ENCODE assay signal across 1 cellular context in the genomic region with DNA sequence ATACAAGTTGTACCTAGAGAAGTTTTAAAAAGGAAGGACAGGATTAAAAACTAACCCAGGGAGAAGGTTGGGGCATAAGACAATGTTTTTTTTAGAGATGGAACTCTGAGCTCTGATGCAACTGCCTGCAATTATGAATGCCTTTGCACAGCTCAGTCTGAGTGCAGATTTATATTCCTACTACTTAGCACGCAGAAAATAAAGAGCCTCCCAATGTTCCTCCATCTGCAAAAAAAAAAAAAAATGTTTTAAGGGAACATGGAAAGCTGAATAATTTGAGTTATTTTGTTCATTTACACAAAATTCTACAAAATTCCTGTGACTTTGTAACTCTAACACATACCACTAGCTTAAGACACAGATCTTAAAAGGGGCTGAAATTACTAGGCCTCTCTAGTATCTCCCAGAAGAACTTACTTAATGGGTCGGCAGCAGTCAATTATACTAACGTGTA.
TF ChIP-seq lines count a peak whose summit lies in the region.

No MANE protein-coding gene starts in this region.

TF ChIP-seq in K562, 482 proteins besides CTCF, POLR2A, EP300 and RAD21 (continued from another document and continues in another):
- TF ChIP-seq, protein P1, sequence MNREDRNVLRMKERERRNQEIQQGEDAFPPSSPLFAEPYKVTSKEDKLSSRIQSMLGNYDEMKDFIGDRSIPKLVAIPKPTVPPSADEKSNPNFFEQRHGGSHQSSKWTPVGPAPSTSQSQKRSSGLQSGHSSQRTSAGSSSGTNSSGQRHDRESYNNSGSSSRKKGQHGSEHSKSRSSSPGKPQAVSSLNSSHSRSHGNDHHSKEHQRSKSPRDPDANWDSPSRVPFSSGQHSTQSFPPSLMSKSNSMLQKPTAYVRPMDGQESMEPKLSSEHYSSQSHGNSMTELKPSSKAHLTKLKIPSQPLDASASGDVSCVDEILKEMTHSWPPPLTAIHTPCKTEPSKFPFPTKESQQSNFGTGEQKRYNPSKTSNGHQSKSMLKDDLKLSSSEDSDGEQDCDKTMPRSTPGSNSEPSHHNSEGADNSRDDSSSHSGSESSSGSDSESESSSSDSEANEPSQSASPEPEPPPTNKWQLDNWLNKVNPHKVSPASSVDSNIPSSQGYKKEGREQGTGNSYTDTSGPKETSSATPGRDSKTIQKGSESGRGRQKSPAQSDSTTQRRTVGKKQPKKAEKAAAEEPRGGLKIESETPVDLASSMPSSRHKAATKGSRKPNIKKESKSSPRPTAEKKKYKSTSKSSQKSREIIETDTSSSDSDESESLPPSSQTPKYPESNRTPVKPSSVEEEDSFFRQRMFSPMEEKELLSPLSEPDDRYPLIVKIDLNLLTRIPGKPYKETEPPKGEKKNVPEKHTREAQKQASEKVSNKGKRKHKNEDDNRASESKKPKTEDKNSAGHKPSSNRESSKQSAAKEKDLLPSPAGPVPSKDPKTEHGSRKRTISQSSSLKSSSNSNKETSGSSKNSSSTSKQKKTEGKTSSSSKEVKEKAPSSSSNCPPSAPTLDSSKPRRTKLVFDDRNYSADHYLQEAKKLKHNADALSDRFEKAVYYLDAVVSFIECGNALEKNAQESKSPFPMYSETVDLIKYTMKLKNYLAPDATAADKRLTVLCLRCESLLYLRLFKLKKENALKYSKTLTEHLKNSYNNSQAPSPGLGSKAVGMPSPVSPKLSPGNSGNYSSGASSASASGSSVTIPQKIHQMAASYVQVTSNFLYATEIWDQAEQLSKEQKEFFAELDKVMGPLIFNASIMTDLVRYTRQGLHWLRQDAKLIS (CRISPR knock-in tag; IDR thresholded peaks at IDR 0.05), result no peak
- TF ChIP-seq, protein P2, sequence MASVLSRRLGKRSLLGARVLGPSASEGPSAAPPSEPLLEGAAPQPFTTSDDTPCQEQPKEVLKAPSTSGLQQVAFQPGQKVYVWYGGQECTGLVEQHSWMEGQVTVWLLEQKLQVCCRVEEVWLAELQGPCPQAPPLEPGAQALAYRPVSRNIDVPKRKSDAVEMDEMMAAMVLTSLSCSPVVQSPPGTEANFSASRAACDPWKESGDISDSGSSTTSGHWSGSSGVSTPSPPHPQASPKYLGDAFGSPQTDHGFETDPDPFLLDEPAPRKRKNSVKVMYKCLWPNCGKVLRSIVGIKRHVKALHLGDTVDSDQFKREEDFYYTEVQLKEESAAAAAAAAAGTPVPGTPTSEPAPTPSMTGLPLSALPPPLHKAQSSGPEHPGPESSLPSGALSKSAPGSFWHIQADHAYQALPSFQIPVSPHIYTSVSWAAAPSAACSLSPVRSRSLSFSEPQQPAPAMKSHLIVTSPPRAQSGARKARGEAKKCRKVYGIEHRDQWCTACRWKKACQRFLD (CRISPR knock-in tag; IDR thresholded peaks at IDR 0.05), result no peak; the same call in 1 of the 2 replicates
- peak; percentile 57; the same call in 1 of the 2 replicates for TF ChIP-seq PTTG1 (tag; IDR thresholded peaks at IDR 0.05; ENCODE audit: low read depth)
- TF ChIP-seq RBM17 (IDR thresholded peaks at IDR 0.05; ENCODE audit: borderline replicate concordance, low read depth, low read length), result no peak
- TF ChIP-seq DDX20 (tag; IDR thresholded peaks at IDR 0.05; ENCODE audit: low read depth), result peak; percentile 77; the same call in 1 of the 2 replicates
- TF ChIP-seq ZNF224 (CRISPR knock-in tag; IDR thresholded peaks at IDR 0.05), result no peak
- TF ChIP-seq, protein P3, sequence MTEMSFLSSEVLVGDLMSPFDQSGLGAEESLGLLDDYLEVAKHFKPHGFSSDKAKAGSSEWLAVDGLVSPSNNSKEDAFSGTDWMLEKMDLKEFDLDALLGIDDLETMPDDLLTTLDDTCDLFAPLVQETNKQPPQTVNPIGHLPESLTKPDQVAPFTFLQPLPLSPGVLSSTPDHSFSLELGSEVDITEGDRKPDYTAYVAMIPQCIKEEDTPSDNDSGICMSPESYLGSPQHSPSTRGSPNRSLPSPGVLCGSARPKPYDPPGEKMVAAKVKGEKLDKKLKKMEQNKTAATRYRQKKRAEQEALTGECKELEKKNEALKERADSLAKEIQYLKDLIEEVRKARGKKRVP (CRISPR knock-in tag; IDR thresholded peaks at IDR 0.05), result peak; percentile 97
- TF ChIP-seq ZNF197 (CRISPR knock-in tag; IDR thresholded peaks at IDR 0.05; ENCODE audit: low read depth), result no peak; the same call in 1 of the 2 replicates
- no peak for TF ChIP-seq ARID2 (IDR thresholded peaks at IDR 0.05)
- TF ChIP-seq ZNF77 (CRISPR knock-in tag; IDR thresholded peaks at IDR 0.05), result no peak
- peak; percentile 77; the same call in 1 of the 2 replicates for TF ChIP-seq ZNF384 (IDR thresholded peaks at IDR 0.05; ENCODE audit: low read depth, low read length)
- peak; percentile 42 for TF ChIP-seq ZFX (CRISPR knock-in tag; IDR thresholded peaks at IDR 0.05)
- TF ChIP-seq, protein P4, sequence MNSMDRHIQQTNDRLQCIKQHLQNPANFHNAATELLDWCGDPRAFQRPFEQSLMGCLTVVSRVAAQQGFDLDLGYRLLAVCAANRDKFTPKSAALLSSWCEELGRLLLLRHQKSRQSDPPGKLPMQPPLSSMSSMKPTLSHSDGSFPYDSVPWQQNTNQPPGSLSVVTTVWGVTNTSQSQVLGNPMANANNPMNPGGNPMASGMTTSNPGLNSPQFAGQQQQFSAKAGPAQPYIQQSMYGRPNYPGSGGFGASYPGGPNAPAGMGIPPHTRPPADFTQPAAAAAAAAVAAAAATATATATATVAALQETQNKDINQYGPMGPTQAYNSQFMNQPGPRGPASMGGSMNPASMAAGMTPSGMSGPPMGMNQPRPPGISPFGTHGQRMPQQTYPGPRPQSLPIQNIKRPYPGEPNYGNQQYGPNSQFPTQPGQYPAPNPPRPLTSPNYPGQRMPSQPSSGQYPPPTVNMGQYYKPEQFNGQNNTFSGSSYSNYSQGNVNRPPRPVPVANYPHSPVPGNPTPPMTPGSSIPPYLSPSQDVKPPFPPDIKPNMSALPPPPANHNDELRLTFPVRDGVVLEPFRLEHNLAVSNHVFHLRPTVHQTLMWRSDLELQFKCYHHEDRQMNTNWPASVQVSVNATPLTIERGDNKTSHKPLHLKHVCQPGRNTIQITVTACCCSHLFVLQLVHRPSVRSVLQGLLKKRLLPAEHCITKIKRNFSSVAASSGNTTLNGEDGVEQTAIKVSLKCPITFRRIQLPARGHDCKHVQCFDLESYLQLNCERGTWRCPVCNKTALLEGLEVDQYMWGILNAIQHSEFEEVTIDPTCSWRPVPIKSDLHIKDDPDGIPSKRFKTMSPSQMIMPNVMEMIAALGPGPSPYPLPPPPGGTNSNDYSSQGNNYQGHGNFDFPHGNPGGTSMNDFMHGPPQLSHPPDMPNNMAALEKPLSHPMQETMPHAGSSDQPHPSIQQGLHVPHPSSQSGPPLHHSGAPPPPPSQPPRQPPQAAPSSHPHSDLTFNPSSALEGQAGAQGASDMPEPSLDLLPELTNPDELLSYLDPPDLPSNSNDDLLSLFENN (IDR thresholded peaks at IDR 0.05; ENCODE audit: low read depth in 2 of 2, low read length in 2 of 2), result no peak
- no peak for TF ChIP-seq ATF1 (CRISPR knock-in tag; IDR thresholded peaks at IDR 0.05)
- no peak for TF ChIP-seq ATF1 (tag; IDR thresholded peaks at IDR 0.05)
- no peak for TF ChIP-seq ZNF830 (CRISPR knock-in tag; IDR thresholded peaks at IDR 0.05)
- TF ChIP-seq, protein P5, sequence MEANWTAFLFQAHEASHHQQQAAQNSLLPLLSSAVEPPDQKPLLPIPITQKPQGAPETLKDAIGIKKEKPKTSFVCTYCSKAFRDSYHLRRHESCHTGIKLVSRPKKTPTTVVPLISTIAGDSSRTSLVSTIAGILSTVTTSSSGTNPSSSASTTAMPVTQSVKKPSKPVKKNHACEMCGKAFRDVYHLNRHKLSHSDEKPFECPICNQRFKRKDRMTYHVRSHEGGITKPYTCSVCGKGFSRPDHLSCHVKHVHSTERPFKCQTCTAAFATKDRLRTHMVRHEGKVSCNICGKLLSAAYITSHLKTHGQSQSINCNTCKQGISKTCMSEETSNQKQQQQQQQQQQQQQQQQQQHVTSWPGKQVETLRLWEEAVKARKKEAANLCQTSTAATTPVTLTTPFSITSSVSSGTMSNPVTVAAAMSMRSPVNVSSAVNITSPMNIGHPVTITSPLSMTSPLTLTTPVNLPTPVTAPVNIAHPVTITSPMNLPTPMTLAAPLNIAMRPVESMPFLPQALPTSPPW (CRISPR knock-in tag; IDR thresholded peaks at IDR 0.05), result no peak
- TF ChIP-seq, protein P6, sequence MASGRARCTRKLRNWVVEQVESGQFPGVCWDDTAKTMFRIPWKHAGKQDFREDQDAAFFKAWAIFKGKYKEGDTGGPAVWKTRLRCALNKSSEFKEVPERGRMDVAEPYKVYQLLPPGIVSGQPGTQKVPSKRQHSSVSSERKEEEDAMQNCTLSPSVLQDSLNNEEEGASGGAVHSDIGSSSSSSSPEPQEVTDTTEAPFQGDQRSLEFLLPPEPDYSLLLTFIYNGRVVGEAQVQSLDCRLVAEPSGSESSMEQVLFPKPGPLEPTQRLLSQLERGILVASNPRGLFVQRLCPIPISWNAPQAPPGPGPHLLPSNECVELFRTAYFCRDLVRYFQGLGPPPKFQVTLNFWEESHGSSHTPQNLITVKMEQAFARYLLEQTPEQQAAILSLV (tag; IDR thresholded peaks at IDR 0.05), result peak; percentile 89
- TF ChIP-seq FOXA1 (IDR thresholded peaks at IDR 0.05; ENCODE audit: borderline replicate concordance), result no peak
- TF ChIP-seq CBX5 (IDR thresholded peaks at IDR 0.05; ENCODE audit: borderline replicate concordance, low read depth), result no peak
- TF ChIP-seq, protein P7, sequence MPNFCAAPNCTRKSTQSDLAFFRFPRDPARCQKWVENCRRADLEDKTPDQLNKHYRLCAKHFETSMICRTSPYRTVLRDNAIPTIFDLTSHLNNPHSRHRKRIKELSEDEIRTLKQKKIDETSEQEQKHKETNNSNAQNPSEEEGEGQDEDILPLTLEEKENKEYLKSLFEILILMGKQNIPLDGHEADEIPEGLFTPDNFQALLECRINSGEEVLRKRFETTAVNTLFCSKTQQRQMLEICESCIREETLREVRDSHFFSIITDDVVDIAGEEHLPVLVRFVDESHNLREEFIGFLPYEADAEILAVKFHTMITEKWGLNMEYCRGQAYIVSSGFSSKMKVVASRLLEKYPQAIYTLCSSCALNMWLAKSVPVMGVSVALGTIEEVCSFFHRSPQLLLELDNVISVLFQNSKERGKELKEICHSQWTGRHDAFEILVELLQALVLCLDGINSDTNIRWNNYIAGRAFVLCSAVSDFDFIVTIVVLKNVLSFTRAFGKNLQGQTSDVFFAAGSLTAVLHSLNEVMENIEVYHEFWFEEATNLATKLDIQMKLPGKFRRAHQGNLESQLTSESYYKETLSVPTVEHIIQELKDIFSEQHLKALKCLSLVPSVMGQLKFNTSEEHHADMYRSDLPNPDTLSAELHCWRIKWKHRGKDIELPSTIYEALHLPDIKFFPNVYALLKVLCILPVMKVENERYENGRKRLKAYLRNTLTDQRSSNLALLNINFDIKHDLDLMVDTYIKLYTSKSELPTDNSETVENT (CRISPR knock-in tag; IDR thresholded peaks at IDR 0.05), result no peak
- no peak for TF ChIP-seq NR2C1 (IDR thresholded peaks at IDR 0.05)
- peak; percentile 45 for TF ChIP-seq NR2C1 (tag; IDR thresholded peaks at IDR 0.05)
- TF ChIP-seq ZSCAN32 (CRISPR knock-in tag; IDR thresholded peaks at IDR 0.05), result peak; percentile 88
- TF ChIP-seq SMC3 (conservative IDR thresholded peaks at IDR 0.05; ENCODE audit: insufficient read depth, low read depth, low read length), result no peak
- no peak for TF ChIP-seq SRSF3 (IDR thresholded peaks at IDR 0.05; ENCODE audit: insufficient read depth, low read length)
- TF ChIP-seq ZNF586 (CRISPR knock-in tag; conservative IDR thresholded peaks at IDR 0.05), result 0 out of 2 replicates have a peak, but pooled peaks have one; percentile 59
- TF ChIP-seq NONO (IDR thresholded peaks at IDR 0.05; ENCODE audit: low read depth in 2 of 2, low read length in 1 of 2), result no peak
- TF ChIP-seq, protein P8, sequence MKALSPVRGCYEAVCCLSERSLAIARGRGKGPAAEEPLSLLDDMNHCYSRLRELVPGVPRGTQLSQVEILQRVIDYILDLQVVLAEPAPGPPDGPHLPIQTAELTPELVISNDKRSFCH (CRISPR knock-in tag; IDR thresholded peaks at IDR 0.05), result no peak
- TF ChIP-seq, protein P8 (tag; IDR thresholded peaks at IDR 0.05), result no peak
- no peak for TF ChIP-seq ELF4 (CRISPR knock-in tag; IDR thresholded peaks at IDR 0.05)
- peak; percentile 41; the same call in 1 of the 2 replicates for TF ChIP-seq LEF1 (IDR thresholded peaks at IDR 0.05)
- TF ChIP-seq SMAD3 (CRISPR knock-in tag; conservative IDR thresholded peaks at IDR 0.05), result peak; percentile 42; the same call in 1 of the 2 replicates
- no peak for TF ChIP-seq MYNN (IDR thresholded peaks at IDR 0.05)
- no peak for TF ChIP-seq MYNN (CRISPR knock-in tag; IDR thresholded peaks at IDR 0.05)
- no peak for TF ChIP-seq ZZZ3 (IDR thresholded peaks at IDR 0.05)
- TF ChIP-seq, protein P9, sequence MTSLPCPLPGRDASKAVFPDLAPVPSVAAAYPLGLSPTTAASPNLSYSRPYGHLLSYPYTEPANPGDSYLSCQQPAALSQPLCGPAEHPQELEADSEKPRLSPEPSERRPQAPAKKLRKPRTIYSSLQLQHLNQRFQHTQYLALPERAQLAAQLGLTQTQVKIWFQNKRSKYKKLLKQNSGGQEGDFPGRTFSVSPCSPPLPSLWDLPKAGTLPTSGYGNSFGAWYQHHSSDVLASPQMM (CRISPR knock-in tag; IDR thresholded peaks at IDR 0.05), result no peak
- TF ChIP-seq STAG1 (CRISPR knock-in tag; IDR thresholded peaks at IDR 0.05; ENCODE audit: borderline replicate concordance), result no peak
- peak in 1 of 2 experiments; percentile 76; a peak in 2 of 4 replicates for TF ChIP-seq TRIM24 (IDR thresholded peaks at IDR 0.05)
- no peak for TF ChIP-seq HDGF (IDR thresholded peaks at IDR 0.05)
- no peak for TF ChIP-seq BCL6 (CRISPR knock-in tag; IDR thresholded peaks at IDR 0.05)
- TF ChIP-seq NCOA6 (IDR thresholded peaks at IDR 0.05), result no peak
- no peak for TF ChIP-seq CBFB (CRISPR knock-in tag; IDR thresholded peaks at IDR 0.05)
- TF ChIP-seq FOXK1 (CRISPR knock-in tag; IDR thresholded peaks at IDR 0.05; ENCODE audit: borderline replicate concordance), result no peak
- TF ChIP-seq ZNF699 (CRISPR knock-in tag; IDR thresholded peaks at IDR 0.05; ENCODE audit: insufficient replicate concordance), result no peak
- no peak for TF ChIP-seq MCM3 (IDR thresholded peaks at IDR 0.05)
- TF ChIP-seq FOS (IDR thresholded peaks at IDR 0.05; ENCODE audit: extremely low read depth, insufficient read length), result no peak
- peak in 1 of 2 experiments; percentile 29; a peak in 1 of 4 replicates for TF ChIP-seq TEAD1 (CRISPR knock-in tag; IDR thresholded peaks at IDR 0.05)
- TF ChIP-seq, protein P10, sequence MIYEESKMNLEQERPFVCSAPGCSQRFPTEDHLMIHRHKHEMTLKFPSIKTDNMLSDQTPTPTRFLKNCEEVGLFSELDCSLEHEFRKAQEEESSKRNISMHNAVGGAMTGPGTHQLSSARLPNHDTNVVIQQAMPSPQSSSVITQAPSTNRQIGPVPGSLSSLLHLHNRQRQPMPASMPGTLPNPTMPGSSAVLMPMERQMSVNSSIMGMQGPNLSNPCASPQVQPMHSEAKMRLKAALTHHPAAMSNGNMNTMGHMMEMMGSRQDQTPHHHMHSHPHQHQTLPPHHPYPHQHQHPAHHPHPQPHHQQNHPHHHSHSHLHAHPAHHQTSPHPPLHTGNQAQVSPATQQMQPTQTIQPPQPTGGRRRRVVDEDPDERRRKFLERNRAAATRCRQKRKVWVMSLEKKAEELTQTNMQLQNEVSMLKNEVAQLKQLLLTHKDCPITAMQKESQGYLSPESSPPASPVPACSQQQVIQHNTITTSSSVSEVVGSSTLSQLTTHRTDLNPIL (CRISPR knock-in tag; IDR thresholded peaks at IDR 0.05), result no peak
- TF ChIP-seq MTA3 (IDR thresholded peaks at IDR 0.05; ENCODE audit: borderline replicate concordance), result no peak
- no peak for TF ChIP-seq HMG20A (CRISPR knock-in tag; conservative IDR thresholded peaks at IDR 0.05)
- TF ChIP-seq ZNF584 (CRISPR knock-in tag; IDR thresholded peaks at IDR 0.05; ENCODE audit: low read depth), result peak; percentile 74; the same call in 1 of the 2 replicates
